7 cellular contexts compared by ENCODE assay signal in genomic region chr18:832085-832681, GRCh38. TPM values are rescaled to one million over a fixed set of nuclear protein-coding genes. Genes with fewer than 3 reads are reported as not detected.
DNase-seq lines count a peak whose midpoint lies in the region; ATAC-seq, FAIRE-seq and TF ChIP-seq lines count a peak whose summit lies in the region.

No MANE protein-coding gene starts in this region.

- H3K36me3 ChIP-seq in GM12878 (ENCODE audit: control insufficient read depth in 2 of 2, insufficient read depth in 2 of 2, low read length in 1 of 2): no peaks in the 10 kb centered on the region
- H3K36me3 ChIP-seq in neural progenitor cell: no peaks in the 10 kb centered on the region

- H4K91ac ChIP-seq in H9 (ENCODE audit: insufficient read length, low read depth, low read length): no peak overlapping the region

- H3K9me3 ChIP-seq in H9 (ENCODE audit: control insufficient read depth, low read depth, low read length): no peaks in the 10 kb centered on the region
- H3K9me3 ChIP-seq in GM12878 (replicated peaks; ENCODE audit: control insufficient read depth, insufficient read depth, low read length): no peaks in the 10 kb centered on the region
- H3K9me3 ChIP-seq in neural progenitor cell (ENCODE audit: low read depth): no peaks in the 10 kb centered on the region

- in situ Hi-C loops in GM12878 (cut with MboI): loop anchor here (5.0 kb wide), 2 partner anchors 90 to 210 kb away; no protein-coding TSS in a partner anchor

- CTCF ChIA-PET in GM12878 (lab: Yijun Ruan, JAX) (interaction anchor here (0.7 to 6.1 kb wide), 20 partner anchors 9 to 217 kb away, joined by 3 to 295 read pairs (median 4); partner anchors contain the start of gene YES1), GM10248 (lab: Yijun Ruan, JAX) (interaction anchor here (1.0 to 9.2 kb wide), 19 partner anchors 8 to 222 kb away, joined by 3 to 229 read pairs (median 12); partner anchors contain the start of genes ENOSF1 and YES1)

- no peak overlapping the region for H3K18ac ChIP-seq in H9 (ENCODE audit: insufficient read length, low read depth, low read length)

- no TSS peak for BruUV-seq in GM12878 (replicated peaks; lab: Mats Ljungman, UMichigan)

- H3K79me1 ChIP-seq in H9 (ENCODE audit: insufficient read depth, low read depth, low read length, poor library complexity, severe bottlenecking): no peaks in the 10 kb centered on the region

- H3T11ph ChIP-seq in H9 (ENCODE audit: low read length): no peak overlapping the region

- POLR2A ChIA-PET in GM12878 (lab: Charles Lee) (interaction anchor here (0.5 kb wide), 1 partner anchor 401 kb away, joined by 3 read pairs; no protein-coding TSS in a partner anchor), GM10248 (lab: Yijun Ruan, JAX) (no interaction called here)

- WGBS in H9 (ENCODE audit: extremely low coverage, insufficient read length, low lambda C conversion rate): no CpG with 5 or more reads among the region's 16 CpGs
- WGBS in GM12878 (ENCODE audit: insufficient coverage, insufficient replicate concordance, low lambda C conversion rate, missing lambda C conversion rate): 65% methylated on average over 16 of the region's 16 CpGs

- no peak overlapping the region for H3K56ac ChIP-seq in H9 (ENCODE audit: insufficient read length, low read depth, low read length)

- H3K4me1 ChIP-seq in H9 (ENCODE audit: insufficient read depth, low read length) (no peaks in the 10 kb centered on the region), GM12878 (ENCODE audit: control insufficient read depth, insufficient read depth, low read length) (peaks cover 7% of the 10 kb centered on the region), neural progenitor cell (peaks cover 9% of the 10 kb centered on the region)

- no peak for TF ChIP-seq RAD21 in GM12878 (IDR thresholded peaks at IDR 0.05; ENCODE audit: insufficient read depth, low read depth, low read length)

- H2BK20ac ChIP-seq in H9 (ENCODE audit: low read depth, low read length, poor library complexity, severe bottlenecking): no peak overlapping the region

- H3K79me2 ChIP-seq in H9 (ENCODE audit: insufficient read depth, low read length): no peaks in the 10 kb centered on the region
- no peaks in the 10 kb centered on the region for H3K79me2 ChIP-seq in GM12878 (ENCODE audit: control insufficient read depth, insufficient read depth, low read length)
- H3K79me2 ChIP-seq in neural progenitor cell (ENCODE audit: low read depth): no peaks in the 10 kb centered on the region

- H4K8ac ChIP-seq in H9 (replicated peaks; ENCODE audit: insufficient read length, low read depth, low read length): no peak overlapping the region

- H3K27me3 Mint-ChIP-seq in H9 (ENCODE audit: low read depth) (peaks cover 43% of the 10 kb centered on the region), neural progenitor cell (ENCODE audit: insufficient read depth, low read depth) (peaks cover 5% of the 10 kb centered on the region)

- H2BK12ac ChIP-seq in H9 (ENCODE audit: insufficient read length, low read depth, low read length): no peak overlapping the region

- H3K27ac Mint-ChIP-seq in H9 (0 out of 7 replicates have a peak overlapping the region, but pooled peaks of 1 of the 3 experiments have one; percentile 11), neural progenitor cell (no peak overlapping the region)

- intact Hi-C loops in GM12878 (cut with micrococcal nuclease; ENCODE audit: unreplicated experiment): loop anchor here (10.0 kb wide), 1 partner anchor 567 kb away; the partner anchor contains the start of gene THOC1

- no peak overlapping the region for H2BK15ac ChIP-seq in H9 (ENCODE audit: low read depth, low read length)

- no peaks in the 10 kb centered on the region for H4K20me1 ChIP-seq in H9 (ENCODE audit: control insufficient read depth, insufficient read depth, insufficient read length)
- no peaks in the 10 kb centered on the region for H4K20me1 ChIP-seq in GM12878 (ENCODE audit: control insufficient read depth, insufficient read depth)
- H4K20me1 ChIP-seq in neural progenitor cell (ENCODE audit: low read depth): no peaks in the 10 kb centered on the region

- FAIRE-seq in GM12878 (lab: Jason Lieb, UNC): no peak

- SMC1A ChIA-PET in GM12878 (lab: Charles Lee; ENCODE audit: uncharacterized antibody, unreplicated experiment): interaction anchor here (0.5 to 8.0 kb wide), 10 partner anchors 7 to 217 kb away, joined by 3 to 222 read pairs (median 18); no protein-coding TSS in a partner anchor

- H3K23me2 ChIP-seq in H9 (ENCODE audit: insufficient read length, low read depth, low read length, poor library complexity, severe bottlenecking): no peaks in the 10 kb centered on the region

- no peak overlapping the region for H2AK5ac ChIP-seq in H9 (ENCODE audit: insufficient read length, low read length)

- H3K4me1 Mint-ChIP-seq in H9: peaks cover 15 to 16% of the 10 kb centered on the region in 2 experiments
- peaks cover 17% of the 10 kb centered on the region for H3K4me1 Mint-ChIP-seq in neural progenitor cell

- H3K4me3 ChIP-seq in GM12878 (no peak overlapping the region), neural progenitor cell (no peak overlapping the region)

- no peak overlapping the region for H3K14ac ChIP-seq in H9 (ENCODE audit: insufficient read depth, low read length)

- H3K9ac ChIP-seq in H9 (ENCODE audit: extremely low read depth, insufficient read length, low read length): no peak overlapping the region
- no peak overlapping the region for H3K9ac ChIP-seq in GM12878 (ENCODE audit: control insufficient read depth, insufficient read depth, low read length)
- H3K9ac ChIP-seq in neural progenitor cell: no peak overlapping the region

- H3K23ac ChIP-seq in H9 (ENCODE audit: insufficient read length, low read depth, low read length): no peak overlapping the region

- H2BK5ac ChIP-seq in H9 (ENCODE audit: insufficient read length, low read length): no peak overlapping the region

- H3K27me3 ChIP-seq in H9 (ENCODE audit: insufficient read depth, low read length): no peaks in the 10 kb centered on the region; the same call in 1 of the 2 replicates
- H3K27me3 ChIP-seq in GM12878 (replicated peaks in 1 of 2; ENCODE audit: control insufficient read depth in 2 of 2, insufficient read depth in 2 of 2, low read length in 1 of 2): no peaks in the 10 kb centered on the region
- H3K27me3 ChIP-seq in neural progenitor cell: peaks cover 22% of the 10 kb centered on the region

- no peak overlapping the region for H3K4ac ChIP-seq in H9 (ENCODE audit: low read depth, low read length)

- peaks cover 10% of the 10 kb centered on the region for H3F3A ChIP-seq in neural progenitor cell (ENCODE audit: low read depth)

- peak overlapping the region; percentile 6 for H3K4me2 ChIP-seq in H9 (ENCODE audit: insufficient read depth, insufficient read length, low read length)
- no peak overlapping the region for H3K4me2 ChIP-seq in GM12878 (ENCODE audit: control insufficient read depth, insufficient read depth)
- H3K4me2 ChIP-seq in neural progenitor cell: peak overlapping the region; percentile 28

- no peak overlapping the region for H3K27ac ChIP-seq in H9 (ENCODE audit: insufficient read length, low read depth, low read length)
- H3K27ac ChIP-seq in GM12878 (ENCODE audit: control insufficient read depth, insufficient read depth): no peak overlapping the region
- H3K27ac ChIP-seq in neural progenitor cell: no peak overlapping the region

- ATAC-seq in GM12878 (peak; percentile 56), HG02970 (IDR thresholded peaks at IDR 0.05; ENCODE audit: low FRiP score, unreplicated experiment) (no peak)

- peak; percentile 94 for DNase-seq in H9
- DNase-seq in NCI-H2171 treated with DMSO at 0.1 percent for 48 hours (lab: John Stamatoyannopoulos, UW): peak; percentile 79
- no peak for DNase-seq in GM12878 (ENCODE audit: low read depth, low spot score)
- DNase-seq in neural progenitor cell (ENCODE audit: low spot score): peak; percentile 48
- no peak for DNase-seq in cerebellum (ENCODE audit: low spot score)
- DNase-seq in GM10248 (ENCODE audit: extremely low spot score): no peak

- H3K36me3 Mint-ChIP-seq in H9 (ENCODE audit: insufficient read depth in 1 of 3, low read depth in 3 of 3) (no peaks in the 10 kb centered on the region), neural progenitor cell (no peaks in the 10 kb centered on the region)

- peak overlapping the region in 1 of 2 experiments; percentile 37; a peak in 1 of 5 replicates for H3K4me3 Mint-ChIP-seq in H9
- no peak overlapping the region for H3K4me3 Mint-ChIP-seq in neural progenitor cell

- no peak overlapping the region for H2BK120ac ChIP-seq in H9 (ENCODE audit: low read depth, low read length, poor library complexity, severe bottlenecking)

- TF ChIP-seq CTCF in H9 (conservative IDR thresholded peaks at IDR 0.05) (peak; percentile 51; the same call in 2 of the 3 replicates), GM12878 (IDR thresholded peaks at IDR 0.05 in 2 of 3, conservative IDR thresholded peaks at IDR 0.05 in 1 of 3; ENCODE audit: control insufficient read depth in 2 of 3, extremely low read depth in 1 of 3, insufficient read depth in 1 of 3, low read depth in 3 of 3, low read length in 3 of 3) (peak in 1 of 3 experiments; percentile 10; a peak in 1 of 6 replicates), neural progenitor cell (IDR thresholded peaks at IDR 0.05) (no peak), GM10248 (IDR thresholded peaks at IDR 0.05; ENCODE audit: control extremely low read depth, extremely low read depth, low read depth, missing control alignments) (no peak)

- H3K9me3 Mint-ChIP-seq in H9 (no peaks in the 10 kb centered on the region; a peak in 1 of 5 replicates), neural progenitor cell (no peaks in the 10 kb centered on the region)

- H2AFZ ChIP-seq in H9 (ENCODE audit: low read length) (no peak overlapping the region), GM12878 (ENCODE audit: control insufficient read depth, low read depth, low read length) (no peak overlapping the region), neural progenitor cell (replicated peaks) (no peak overlapping the region)

- no peak for TF ChIP-seq EP300 in GM12878 (IDR thresholded peaks at IDR 0.05; ENCODE audit: borderline replicate concordance in 1 of 2, control insufficient read depth in 1 of 2, low read depth in 2 of 2, low read length in 2 of 2)

- TF ChIP-seq POLR2A in GM12878 (IDR thresholded peaks at IDR 0.05; ENCODE audit: low read depth, low read length): no peak

- no peak overlapping the region for H4K5ac ChIP-seq in H9 (ENCODE audit: insufficient read length, low read depth, low read length)

- RAD21 ChIA-PET in GM12878 (lab: Charles Lee; ENCODE audit: unreplicated experiment): interaction anchor here (0.6 to 6.1 kb wide), 10 partner anchors 9 to 218 kb away, joined by 3 to 168 read pairs (median 5); no protein-coding TSS in a partner anchor

RNA-seq across cellular contexts. Expression of gene YES1, which starts 20.1 kb away (rescaled TPM):
- total RNA-seq in H9 (2021) (86.9 and 89.2 TPM in 2 replicates), GM12878 (2014; rRNA removed) (5.8 and 7.4 TPM in 2 replicates), GM12878 (2014; rRNA removed; fragmentation: Illumina TruSeq; extraction: Trizol) (7.9 and 8.1 TPM in 2 replicates), GM12878 (2021) (5.6 and 6.5 TPM in 2 replicates), neural progenitor cell (ENCODE audit: low replicate concordance) (190 and 209 TPM in 2 replicates), cerebellum (44.9 TPM)
- total RNA-seq in GM12878 (2013; cell fraction: nucleolus; rRNA removed): 59.8 and 65.0 TPM in 2 replicates
- polyA plus RNA-seq in GM12878 (2011; ENCODE audit: low read depth): 1.3 TPM
- polyA plus RNA-seq in GM12878 (2011; rRNA removed) (6.7 and 11.3 TPM in 2 replicates), GM12878 (2014; fragmentation: Illumina TruSeq; extraction: Trizol) (5.7 and 6.5 TPM in 2 replicates), GM12878 (2014; fragmentation: Nextera tagmentation; extraction: Ambion mirVana) (1 to 10 TPM; 2.5 to 3.7 TPM), GM12878 (2014; rRNA removed) (3.6 and 6.8 TPM in 2 replicates), GM12878 (2016; fragmentation: Nextera tagmentation; extraction: Ambion mirVana) (1 to 10 TPM; 2.3 to 3.0 TPM)
- polyA plus RNA-seq in GM12878 (2011; cell fraction: cytosol; rRNA removed): 5.8 and 6.3 TPM in 2 replicates
- 4.2 and 7.6 TPM in 2 replicates for polyA plus RNA-seq in GM12878 (2011; cell fraction: nucleus; rRNA removed)
- 2.6 and 2.8 TPM in 2 replicates for polyA plus RNA-seq in GM12878 (2012)
- 6.5 and 22.9 TPM in 2 replicates for polyA minus RNA-seq in GM12878 (2011; rRNA and poly(A)+ RNA removed)
- polyA minus RNA-seq in GM12878 (2011; cell fraction: cytosol; rRNA and poly(A)+ RNA removed): 5.1 and 8.5 TPM in 2 replicates
- 4.4 and 5.5 TPM in 2 replicates for polyA minus RNA-seq in GM12878 (2011; cell fraction: nucleus; rRNA and poly(A)+ RNA removed)

Comparison
In these comparisons a context has a peak if more than half of its experiments do, and no peak if none do; other contexts are left out.
1. DNase-seq: peak in H9 (single experiment), NCI-H2171 treated with DMSO at 0.1 percent for 48 hours (single experiment) and neural progenitor cell (single experiment); none in GM12878 (single experiment), cerebellum (single experiment) and GM10248 (single experiment).